8 cellular contexts compared by ENCODE assay signal in genomic region chr2:26691881-26692813, GRCh38. TPM values are rescaled to one million over a fixed set of nuclear protein-coding genes. Genes with fewer than 3 reads are reported as not detected.
DNase-seq lines count a peak whose midpoint lies in the region; ATAC-seq, FAIRE-seq and TF ChIP-seq lines count a peak whose summit lies in the region.

TSS of gene KCNK3 (plus strand) at chr2:26692722. CDS start at chr2:26692876, 154 bp downstream.

- H3K27me3 ChIP-seq in pancreas: no peaks in the 10 kb centered on the region

- in situ Hi-C loops in GM13976 (cut with MboI; ENCODE audit: low sequenced_read_pairs, unreplicated experiment): no loop called here

- H3K4me3 ChIP-seq in pancreas (peak within 1 kb of the TSS; percentile 48 to 57 (median 52)), urinary bladder (ENCODE audit: low read depth, low read length) (peak within 1 kb of the TSS; percentile 47)

- no peak for FAIRE-seq in pancreas (lab: Jason Lieb, UNC)

- ATAC-seq in pancreas (peak; percentile 30 to 61 (median 40)), GM18861 (IDR thresholded peaks at IDR 0.05; ENCODE audit: unreplicated experiment) (no peak)

- WGBS in pancreas, 2 donors: 4% methylated on average over 41 to 53 of the region's 53 CpGs
- WGBS in urinary bladder: 2% methylated on average over 53 of the region's 53 CpGs

- intact Hi-C loops in pancreas (cut with DNase I): no loop called here

- DNase-seq in GM13976 (ENCODE audit: low spot score) (peak; percentile 67), NCI-H748 treated with DMSO at 0.1 percent for 48 hours (lab: John Stamatoyannopoulos, UW) (peak; percentile 47), activated gamma-delta T cell treated with Interleukin-2 at 50 U/mL for 16 hours (peak; percentile 34), globus pallidus (ENCODE audit: low spot score) (peak; percentile 22), pancreas (peak; percentile 72 to 87 (median 81)), GF-D8 (lab: John Stamatoyannopoulos, UW) (no peak)

- peak within 1 kb of the TSS; percentile 37 to 89 (median 67) for H3K27ac ChIP-seq in pancreas
- no peak within 1 kb of the TSS for H3K27ac ChIP-seq in urinary bladder (ENCODE audit: low read depth)

- H3K36me3 ChIP-seq in pancreas: no peaks in the 10 kb centered on the region
- H3K36me3 ChIP-seq in urinary bladder (ENCODE audit: insufficient read depth): no peaks in the 10 kb centered on the region

- H3K9me3 ChIP-seq in pancreas: no peaks in the 10 kb centered on the region

- no peak for TF ChIP-seq CTCF in GM13976 (IDR thresholded peaks at IDR 0.05; ENCODE audit: borderline replicate concordance, control extremely low read depth, extremely low read depth, insufficient read depth, missing control alignments)
- TF ChIP-seq CTCF in pancreas (IDR thresholded peaks at IDR 0.05): no peak

- H3K4me1 ChIP-seq in pancreas (peaks cover 16 to 45% (median 23%) of the 10 kb centered on the region in 3 donors), urinary bladder (ENCODE audit: insufficient read depth) (no peaks in the 10 kb centered on the region)

RNA-seq across cellular contexts. Expression of gene KCNK3, which starts in this region (rescaled TPM):
- total RNA-seq in pancreas (10 to 100 TPM; 23.6 to 46.4 (median 31.4) TPM), urinary bladder (4.7 TPM)
- polyA plus RNA-seq in pancreas (1 to 10 TPM; 7.5 to 9.0 TPM), urinary bladder (11.4 TPM)
